In genomic region chr2:26540306-26540705, GRCh38 we compare ENCODE assay signal across 2 cellular contexts.
TF ChIP-seq lines count a peak whose summit lies in the region.

No MANE protein-coding gene starts in this region.

TF ChIP-seq in GM23338, 12 proteins besides CTCF, POLR2A, EP300 and RAD21:
- no peak for TF ChIP-seq STAT1 (IDR thresholded peaks at IDR 0.05; ENCODE audit: unreplicated experiment)
- TF ChIP-seq, protein P1, sequence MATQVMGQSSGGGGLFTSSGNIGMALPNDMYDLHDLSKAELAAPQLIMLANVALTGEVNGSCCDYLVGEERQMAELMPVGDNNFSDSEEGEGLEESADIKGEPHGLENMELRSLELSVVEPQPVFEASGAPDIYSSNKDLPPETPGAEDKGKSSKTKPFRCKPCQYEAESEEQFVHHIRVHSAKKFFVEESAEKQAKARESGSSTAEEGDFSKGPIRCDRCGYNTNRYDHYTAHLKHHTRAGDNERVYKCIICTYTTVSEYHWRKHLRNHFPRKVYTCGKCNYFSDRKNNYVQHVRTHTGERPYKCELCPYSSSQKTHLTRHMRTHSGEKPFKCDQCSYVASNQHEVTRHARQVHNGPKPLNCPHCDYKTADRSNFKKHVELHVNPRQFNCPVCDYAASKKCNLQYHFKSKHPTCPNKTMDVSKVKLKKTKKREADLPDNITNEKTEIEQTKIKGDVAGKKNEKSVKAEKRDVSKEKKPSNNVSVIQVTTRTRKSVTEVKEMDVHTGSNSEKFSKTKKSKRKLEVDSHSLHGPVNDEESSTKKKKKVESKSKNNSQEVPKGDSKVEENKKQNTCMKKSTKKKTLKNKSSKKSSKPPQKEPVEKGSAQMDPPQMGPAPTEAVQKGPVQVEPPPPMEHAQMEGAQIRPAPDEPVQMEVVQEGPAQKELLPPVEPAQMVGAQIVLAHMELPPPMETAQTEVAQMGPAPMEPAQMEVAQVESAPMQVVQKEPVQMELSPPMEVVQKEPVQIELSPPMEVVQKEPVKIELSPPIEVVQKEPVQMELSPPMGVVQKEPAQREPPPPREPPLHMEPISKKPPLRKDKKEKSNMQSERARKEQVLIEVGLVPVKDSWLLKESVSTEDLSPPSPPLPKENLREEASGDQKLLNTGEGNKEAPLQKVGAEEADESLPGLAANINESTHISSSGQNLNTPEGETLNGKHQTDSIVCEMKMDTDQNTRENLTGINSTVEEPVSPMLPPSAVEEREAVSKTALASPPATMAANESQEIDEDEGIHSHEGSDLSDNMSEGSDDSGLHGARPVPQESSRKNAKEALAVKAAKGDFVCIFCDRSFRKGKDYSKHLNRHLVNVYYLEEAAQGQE (IDR thresholded peaks at IDR 0.05; ENCODE audit: unreplicated experiment), result peak; percentile 64
- no peak for TF ChIP-seq NANOG (IDR thresholded peaks at IDR 0.05; ENCODE audit: borderline replicate concordance)
TF ChIP-seq in GM23338: peak in this region for 1.

TF ChIP-seq in H1, 55 proteins besides CTCF, POLR2A, EP300 and RAD21:
- TF ChIP-seq SIN3A (conservative IDR thresholded peaks at IDR 0.05 in 1 of 2, IDR thresholded peaks at IDR 0.05 in 1 of 2; ENCODE audit: low read depth in 1 of 2, low read length in 2 of 2) (peak; percentile 64 to 73; a peak in 1 of 4 replicates), SIX5 (IDR thresholded peaks at IDR 0.05; ENCODE audit: low read depth, low read length) (no peak)
